12 cellular contexts compared by ENCODE assay signal in the genomic region with DNA sequence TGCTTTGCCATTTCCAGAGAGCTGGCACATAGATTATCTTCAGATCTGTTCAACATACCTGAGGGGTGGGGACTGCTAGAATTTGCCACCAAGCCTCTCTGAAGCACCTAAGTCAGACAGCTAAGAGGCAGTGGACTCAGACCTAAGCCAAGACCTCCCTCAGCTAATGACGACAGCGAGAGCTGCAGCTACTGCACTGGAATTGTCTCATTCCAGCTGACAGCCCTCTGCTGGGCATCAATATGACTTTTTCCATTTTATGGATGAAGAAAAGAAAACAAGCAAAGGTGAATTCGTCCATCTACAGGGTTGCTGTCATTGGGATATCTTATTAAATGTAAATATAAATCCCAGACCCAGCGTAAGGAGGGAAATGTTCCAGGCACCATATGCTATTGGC.
A peak's percentile ranks its signal among the peaks of the same experiment; 100 is the strongest.
DNase-seq lines count a peak whose midpoint lies in the region; ATAC-seq and TF ChIP-seq lines count a peak whose summit lies in the region.
"Had no signal": no experiment of that assay in that cellular context is flagged by ENCODE, and none has a peak within 500 bp of the region (broad histone marks: within the 10 kb centered on the region; RNA-seq: fewer than 3 reads in every experiment).

No MANE protein-coding gene starts in this region.

- no peaks in the 10 kb centered on the region for H3K4me1 Mint-ChIP-seq in activated T-cell treated with anti-CD3 and anti-CD28 coated beads, Interleukin-2, amount 50 U/mL, for 4 hours (ENCODE audit: low read depth)

- H3K9me3 ChIP-seq in left ventricle myocardium inferior (replicated peaks) = no peaks in the 10 kb centered on the region
- H3K9me3 ChIP-seq: BLaER1 had no signal

- no peak overlapping the region for H3K27ac ChIP-seq in left ventricle myocardium inferior (replicated peaks)
- no peak overlapping the region for H3K27ac ChIP-seq in VCaP
- H3K27ac ChIP-seq: BLaER1, RWPE1 had no signal

- TF ChIP-seq CTCF in left ventricle myocardium inferior (IDR thresholded peaks at IDR 0.05; ENCODE audit: borderline replicate concordance) (peak; percentile 30), VCaP (conservative IDR thresholded peaks at IDR 0.05) (peak; percentile 78)

- H3K36me3 Mint-ChIP-seq in activated T-cell treated with anti-CD3 and anti-CD28 coated beads, Interleukin-2, amount 50 U/mL, for 4 hours (ENCODE audit: insufficient read depth) = no peaks in the 10 kb centered on the region

- no peaks in the 10 kb centered on the region for H3K9me3 Mint-ChIP-seq in activated T-cell treated with anti-CD3 and anti-CD28 coated beads, Interleukin-2, amount 50 U/mL, for 4 hours

- intact Hi-C loops in left ventricle myocardium inferior (cut with micrococcal nuclease) (no loop called here), left cardiac atrium (cut with DNase I) (no loop called here)

- no peaks in the 10 kb centered on the region for H3K27me3 ChIP-seq in left ventricle myocardium inferior (ENCODE audit: low read depth)
- H3K27me3 ChIP-seq: BLaER1 had no signal

- no peak for ATAC-seq in left cardiac atrium
- ATAC-seq in activated T-cell treated with anti-CD3 and anti-CD28 coated beads, Interleukin-2, amount 50 U/mL, for 4 hours = no peak

- no peaks in the 10 kb centered on the region for H3K36me3 ChIP-seq in left ventricle myocardium inferior
- H3K36me3 ChIP-seq: BLaER1 had no signal

- DNase-seq in left ventricle myocardium inferior (no peak), left cardiac atrium (no peak), inferior parietal cortex (ENCODE audit: extremely low spot score) (peak; percentile 9), T-helper 9 cell (no peak), NCI-H2171 treated with DMSO at 0.1 percent for 48 hours (lab: John Stamatoyannopoulos, UW) (no peak), mucosa of gallbladder (ENCODE audit: low spot score) (no peak)
- DNase-seq in activated T-cell treated with anti-CD3 and anti-CD28 coated beads, Interleukin-2, amount 50 U/mL, for 4 hours = no peak
- DNase-seq: foreskin melanocyte, posterior cingulate gyrus had no signal

- H3K4me3 Mint-ChIP-seq in activated T-cell treated with anti-CD3 and anti-CD28 coated beads, Interleukin-2, amount 50 U/mL, for 4 hours = no peak overlapping the region

- no peak overlapping the region for H3K4me3 ChIP-seq in left ventricle myocardium inferior
- H3K4me3 ChIP-seq: BLaER1 had no signal

- no peaks in the 10 kb centered on the region for H3K27me3 Mint-ChIP-seq in activated T-cell treated with anti-CD3 and anti-CD28 coated beads, Interleukin-2, amount 50 U/mL, for 4 hours (ENCODE audit: low read depth)

- no peaks in the 10 kb centered on the region for H3K4me1 ChIP-seq in left ventricle myocardium inferior
